Comparison of ENCODE assay signal across 30 cellular contexts in genomic region chr11:27870985-27871485, GRCh38.
"Had no signal": no experiment of that assay in that cellular context is flagged by ENCODE, and none has a peak within 500 bp of the region (broad histone marks: within the 10 kb centered on the region; RNA-seq: fewer than 3 reads in every experiment).

No MANE protein-coding gene starts in this region.

- H3K27me3 Mint-ChIP-seq: activated CD4-positive, alpha-beta memory T cell treated with anti-CD3 and anti-CD28 coated beads, Interleukin-2, amount 10 ng/mL, durations not matched to agents 7 days and 5 days; activated CD4-positive, alpha-beta T cell treated with anti-CD3 and anti-CD28 coated beads, Interleukin-2, amount 10 ng/mL, durations not matched to agents 7 days and 5 days had no signal

- H3K4me1 Mint-ChIP-seq: activated CD4-positive, alpha-beta memory T cell treated with anti-CD3 and anti-CD28 coated beads, Interleukin-2, amount 10 ng/mL, durations not matched to agents 7 days and 5 days; activated CD4-positive, alpha-beta T cell treated with anti-CD3 and anti-CD28 coated beads, Interleukin-2, amount 10 ng/mL, durations not matched to agents 7 days and 5 days; activated T-helper 17 cell treated with anti-CD3 and anti-CD28 coated beads, Interleukin-2, amount 50 U/mL, for 72 hours; WTC11 had no signal

- H3K4me1 ChIP-seq: colonic mucosa, esophagus squamous epithelium had no signal

- ATAC-seq: activated T-cell treated with anti-CD3 and anti-CD28 coated beads, Interleukin-2, amount 50 U/mL, for 4 hours; activated T-helper 17 cell treated with anti-CD3 and anti-CD28 coated beads, Interleukin-2, amount 50 U/mL, for 72 hours; WTC11 had no signal

- H3K36me3 ChIP-seq: brain microvascular endothelial cell, colonic mucosa, esophagus squamous epithelium had no signal

- H3K4me3 Mint-ChIP-seq: activated CD4-positive, alpha-beta memory T cell treated with anti-CD3 and anti-CD28 coated beads, Interleukin-2, amount 10 ng/mL, durations not matched to agents 7 days and 5 days; activated CD4-positive, alpha-beta T cell treated with anti-CD3 and anti-CD28 coated beads, Interleukin-2, amount 10 ng/mL, durations not matched to agents 7 days and 5 days; activated naive CD8-positive, alpha-beta T cell; activated T-cell treated with anti-CD3 and anti-CD28 coated beads, Interleukin-2, amount 50 U/mL, for 4 hours; activated T-helper 17 cell treated with anti-CD3 and anti-CD28 coated beads, Interleukin-2, amount 50 U/mL, for 72 hours; WTC11 had no signal

- FAIRE-seq: astrocyte, endometrium, endothelial cell of umbilical vein, TTC549 had no signal

- H3K9me3 Mint-ChIP-seq: activated CD4-positive, alpha-beta memory T cell treated with anti-CD3 and anti-CD28 coated beads, Interleukin-2, amount 10 ng/mL, durations not matched to agents 7 days and 5 days; activated CD4-positive, alpha-beta T cell treated with anti-CD3 and anti-CD28 coated beads, Interleukin-2, amount 10 ng/mL, durations not matched to agents 7 days and 5 days; activated T-cell treated with anti-CD3 and anti-CD28 coated beads, Interleukin-2, amount 50 U/mL, for 4 hours; activated T-helper 17 cell treated with anti-CD3 and anti-CD28 coated beads, Interleukin-2, amount 50 U/mL, for 72 hours had no signal

- H3K36me3 Mint-ChIP-seq: activated naive CD8-positive, alpha-beta T cell; WTC11 had no signal

- H3K9me3 ChIP-seq: colonic mucosa, esophagus squamous epithelium had no signal

- H3K27ac Mint-ChIP-seq: activated CD4-positive, alpha-beta memory T cell treated with anti-CD3 and anti-CD28 coated beads, Interleukin-2, amount 10 ng/mL, durations not matched to agents 7 days and 5 days; activated CD4-positive, alpha-beta T cell treated with anti-CD3 and anti-CD28 coated beads, Interleukin-2, amount 10 ng/mL, durations not matched to agents 7 days and 5 days; activated naive CD8-positive, alpha-beta T cell; activated T-helper 17 cell treated with anti-CD3 and anti-CD28 coated beads, Interleukin-2, amount 50 U/mL, for 72 hours; WTC11 had no signal

- H3K27ac ChIP-seq: brain microvascular endothelial cell, colonic mucosa, epithelial cell of prostate, esophagus squamous epithelium had no signal

- DNase-seq: activated CD4-positive, alpha-beta memory T cell treated with anti-CD3 and anti-CD28 coated beads, Interleukin-2, amount 10 ng/mL, durations not matched to agents 7 days and 5 days; activated CD4-positive, alpha-beta T cell treated with anti-CD3 and anti-CD28 coated beads for 1 hour; activated CD4-positive, alpha-beta T cell treated with anti-CD3 and anti-CD28 coated beads for 4 hours; activated CD4-positive, alpha-beta T cell treated with anti-CD3 and anti-CD28 coated beads, Interleukin-2, amount 10 ng/mL, durations not matched to agents 7 days and 5 days; activated CD4-positive, alpha-beta T cell treated with anti-CD3 and anti-CD28 coated beads, Interleukin-2, amount 50 U/mL, for 4 hours; activated CD8-positive, alpha-beta memory T cell treated with anti-CD3 and anti-CD28 coated beads, Interleukin-2, amount 50 U/mL, for 48 hours; activated effector memory CD4-positive, alpha-beta T cell treated with Interleukin-2 at 50 U/mL for 16 hours; activated gamma-delta T cell treated with Interleukin-2 at 50 U/mL for 16 hours; activated naive CD4-positive, alpha-beta T cell treated with anti-CD3 and anti-CD28 coated beads, Interleukin-2, amount 50 U/mL, for 16 hours; activated naive CD4-positive, alpha-beta T cell treated with Interleukin-2 at 50 U/mL for 16 hours; activated T-cell treated with anti-CD3 and anti-CD28 coated beads, Interleukin-2, amount 50 U/mL, for 4 hours; amniotic stem cell; anterior cingulate cortex; brain microvascular endothelial cell; caudate nucleus; cerebellar nuclear complex; colonic mucosa; effector CD8-positive, alpha-beta T cell; esophagus squamous epithelium; foreskin melanocyte; head of caudate nucleus; T-helper 2 cell had no signal

- H3K27me3 ChIP-seq: brain microvascular endothelial cell, colonic mucosa had no signal

- H3K4me3 ChIP-seq: colonic mucosa, esophagus squamous epithelium had no signal
